ENCODE assay signal across 1 cellular context in the genomic region with DNA sequence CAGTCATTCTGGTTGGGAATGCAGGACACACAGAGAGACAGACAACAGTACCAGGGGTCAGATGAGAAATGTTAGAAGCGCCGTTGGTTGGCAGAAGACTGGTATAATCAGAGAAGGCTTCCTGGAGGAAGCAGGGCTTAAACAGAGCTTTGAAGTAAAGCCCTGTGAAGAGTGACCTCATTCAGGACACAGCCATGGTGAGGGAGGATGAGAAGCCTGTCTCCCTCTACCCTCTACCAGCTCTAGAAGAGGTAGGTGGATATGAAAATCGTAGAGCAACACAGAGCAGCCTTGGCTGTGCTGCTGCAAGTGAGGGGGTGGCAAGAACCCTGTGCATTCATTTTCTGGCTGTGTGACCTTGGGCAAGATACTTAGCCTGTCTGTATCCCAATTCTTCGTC.
TF ChIP-seq lines count a peak whose summit lies in the region.

No MANE protein-coding gene starts in this region.

TF ChIP-seq in HepG2, 621 proteins besides CTCF, POLR2A, EP300 and RAD21:
- no peak for TF ChIP-seq HCFC1 (IDR thresholded peaks at IDR 0.05; ENCODE audit: low read depth, low read length)
- TF ChIP-seq, protein P1, sequence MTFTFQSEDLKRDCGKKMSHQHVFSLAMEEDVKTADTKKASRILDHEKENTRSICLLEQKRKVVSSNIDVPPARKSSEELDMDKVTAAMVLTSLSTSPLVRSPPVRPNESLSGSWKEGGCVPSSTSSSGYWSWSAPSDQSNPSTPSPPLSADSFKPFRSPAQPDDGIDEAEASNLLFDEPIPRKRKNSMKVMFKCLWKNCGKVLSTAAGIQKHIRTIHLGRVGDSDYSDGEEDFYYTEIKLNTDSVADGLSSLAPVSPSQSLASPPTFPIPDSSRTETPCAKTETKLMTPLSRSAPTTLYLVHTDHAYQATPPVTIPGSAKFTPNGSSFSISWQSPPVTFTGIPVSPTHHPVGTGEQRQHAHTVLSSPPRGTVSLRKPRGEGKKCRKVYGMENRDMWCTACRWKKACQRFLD (CRISPR knock-in tag; IDR thresholded peaks at IDR 0.05; ENCODE audit: borderline replicate concordance): no peak
- no peak for TF ChIP-seq ZNF773 (CRISPR knock-in tag; IDR thresholded peaks at IDR 0.05; ENCODE audit: borderline replicate concordance)
- no peak for TF ChIP-seq GPN1 (CRISPR knock-in tag; IDR thresholded peaks at IDR 0.05; ENCODE audit: borderline replicate concordance)
- TF ChIP-seq ZFP90 (CRISPR knock-in tag; IDR thresholded peaks at IDR 0.05; ENCODE audit: borderline replicate concordance): no peak
- TF ChIP-seq JUND (CRISPR knock-in tag; IDR thresholded peaks at IDR 0.05): no peak
- TF ChIP-seq ZNF629 (CRISPR knock-in tag; conservative IDR thresholded peaks at IDR 0.05): peak; percentile 66
